In the genomic region with DNA sequence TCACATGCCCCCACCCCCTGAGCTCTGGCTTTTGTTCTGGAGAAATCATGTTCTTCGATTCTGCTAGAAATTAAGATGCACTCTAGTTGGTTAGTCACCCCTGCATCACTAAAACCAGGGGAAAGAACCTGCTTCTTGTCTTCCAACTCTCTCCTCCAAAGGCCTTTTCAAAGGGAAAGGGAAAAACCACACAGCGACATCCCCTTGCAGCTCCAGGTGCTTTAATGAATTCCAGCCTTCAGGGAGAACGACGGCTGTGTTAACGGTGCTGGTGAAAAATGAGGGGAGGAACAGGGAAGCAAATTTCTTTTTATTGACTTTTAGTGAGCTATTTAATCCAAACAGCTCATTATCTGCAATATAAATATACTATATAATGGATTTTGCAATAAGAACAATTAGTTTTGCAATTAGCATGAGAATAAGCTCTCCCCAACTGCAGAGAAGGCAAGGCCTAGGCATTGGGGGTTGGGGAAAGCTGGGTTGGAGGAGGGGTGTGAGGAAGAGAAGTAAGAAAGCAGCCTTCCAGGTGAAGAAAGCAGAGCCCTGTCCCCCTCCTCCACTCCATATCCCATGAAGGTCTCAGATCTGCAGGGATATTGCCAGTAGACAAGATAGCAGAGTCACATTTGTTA, we compare ENCODE assay signal across 29 cellular contexts.
DNase-seq lines count a peak whose midpoint lies in the region; ATAC-seq and TF ChIP-seq lines count a peak whose summit lies in the region.
"Had no signal": no experiment of that assay in that cellular context is flagged by ENCODE, and none has a peak within 500 bp of the region (broad histone marks: within the 10 kb centered on the region; RNA-seq: fewer than 3 reads in every experiment).

No MANE protein-coding gene starts in this region.

- no peak overlapping the region for H2AK5ac ChIP-seq in H9 (ENCODE audit: insufficient read length, low read length)

- H2BK12ac ChIP-seq in H9 (ENCODE audit: insufficient read length, low read depth, low read length) = no peak overlapping the region

- no peaks in the 10 kb centered on the region for H3K9me3 ChIP-seq in H9 (ENCODE audit: control insufficient read depth, low read depth, low read length)
- H3K9me3 ChIP-seq: breast epithelium, gastroesophageal sphincter, left lung, psoas muscle, sigmoid colon, SK-N-SH, tibial artery, vagina had no signal

- H4K5ac ChIP-seq in H9 (ENCODE audit: insufficient read length, low read depth, low read length) = no peak overlapping the region

- H3K79me1 ChIP-seq in H9 (ENCODE audit: insufficient read depth, low read depth, low read length, poor library complexity, severe bottlenecking) = no peaks in the 10 kb centered on the region

- no peak overlapping the region for H3K4ac ChIP-seq in H9 (ENCODE audit: low read depth, low read length)

- no peak overlapping the region for H3K18ac ChIP-seq in H9 (ENCODE audit: insufficient read length, low read depth, low read length)

- H3K4me3 Mint-ChIP-seq in H9 = peak overlapping the region; percentile 6 to 64; a peak in 4 of 5 replicates
- H3K4me3 Mint-ChIP-seq: activated CD8-positive, alpha-beta memory T cell treated with anti-CD3 and anti-CD28 coated beads, Interleukin-2, amount 10 ng/mL, durations not matched to agents 7 days and 5 days; activated naive CD8-positive, alpha-beta T cell treated with anti-CD3 and anti-CD28 coated beads for 36 hours; activated T-cell treated with anti-CD3 and anti-CD28 coated beads, Interleukin-2, amount 50 U/mL, for 4 hours; CD8-positive, alpha-beta memory T cell had no signal

- no peak overlapping the region for H2BK20ac ChIP-seq in H9 (ENCODE audit: low read depth, low read length, poor library complexity, severe bottlenecking)

- H2BK15ac ChIP-seq in H9 (ENCODE audit: low read depth, low read length) = no peak overlapping the region

- no peaks in the 10 kb centered on the region for H3K79me2 ChIP-seq in H9 (ENCODE audit: insufficient read depth, low read length)

- H3K27me3 Mint-ChIP-seq in H9 (ENCODE audit: low read depth) = peaks cover 37% of the 10 kb centered on the region

- WGBS in H9 (ENCODE audit: extremely low coverage, insufficient read length, low lambda C conversion rate) = no CpG with 5 or more reads among the region's 5 CpGs

- no peak overlapping the region for H4K8ac ChIP-seq in H9 (replicated peaks; ENCODE audit: insufficient read length, low read depth, low read length)

- H3T11ph ChIP-seq in H9 (ENCODE audit: low read length) = no peak overlapping the region

- no peak overlapping the region for H2BK120ac ChIP-seq in H9 (ENCODE audit: low read depth, low read length, poor library complexity, severe bottlenecking)

- H3K23me2 ChIP-seq in H9 (ENCODE audit: insufficient read length, low read depth, low read length, poor library complexity, severe bottlenecking) = no peaks in the 10 kb centered on the region

- TF ChIP-seq CTCF in H9 (conservative IDR thresholded peaks at IDR 0.05) = no peak

- H3K56ac ChIP-seq in H9 (ENCODE audit: insufficient read length, low read depth, low read length) = no peak overlapping the region

- DNase-seq in H9 (peak; percentile 60), NCI-H1436 (lab: John Stamatoyannopoulos, UW) (peak; percentile 19), NCI-H774 (lab: John Stamatoyannopoulos, UW) (peak; percentile 61), medulla oblongata (ENCODE audit: extremely low spot score) (peak; percentile 38), NCI-H2227 treated with DMSO at 0.1 percent for 48 hours (lab: John Stamatoyannopoulos, UW) (no peak), NCI-H2029 treated with DMSO at 0.1 percent for 48 hours (lab: John Stamatoyannopoulos, UW) (no peak)
- DNase-seq: activated CD4-positive, alpha-beta T cell treated with anti-CD3 and anti-CD28 coated beads, Interleukin-2, amount 50 U/mL, for 4 hours; activated CD8-positive, alpha-beta memory T cell treated with anti-CD3 and anti-CD28 coated beads, Interleukin-2, amount 10 ng/mL, durations not matched to agents 7 days and 5 days; activated gamma-delta T cell; activated naive CD8-positive, alpha-beta T cell treated with anti-CD3 and anti-CD28 coated beads for 36 hours; activated T-cell treated with anti-CD3 and anti-CD28 coated beads, Interleukin-2, amount 50 U/mL, for 4 hours; anterior cingulate cortex; CD8-positive, alpha-beta memory T cell; left lung; NCI-H1048; NCI-H2171; NCI-H510A; PC-9; psoas muscle; sigmoid colon; SK-N-SH; stimulated activated CD4-positive, alpha-beta T cell treated with anti-CD3 and anti-CD28 coated beads, Interleukin-4, amount 100 ng/mL, for 1 hour; tibial artery had no signal

- no peaks in the 10 kb centered on the region for H3K36me3 Mint-ChIP-seq in H9 (ENCODE audit: insufficient read depth in 1 of 3, low read depth in 3 of 3)
- H3K36me3 Mint-ChIP-seq: activated CD8-positive, alpha-beta memory T cell treated with anti-CD3 and anti-CD28 coated beads, Interleukin-2, amount 10 ng/mL, durations not matched to agents 7 days and 5 days; activated naive CD8-positive, alpha-beta T cell treated with anti-CD3 and anti-CD28 coated beads for 36 hours; CD8-positive, alpha-beta memory T cell had no signal

- ATAC-seq in HG03025 (IDR thresholded peaks at IDR 0.05; ENCODE audit: low FRiP score, unreplicated experiment) = no peak
- ATAC-seq: activated CD8-positive, alpha-beta memory T cell treated with anti-CD3 and anti-CD28 coated beads, Interleukin-2, amount 10 ng/mL, durations not matched to agents 7 days and 5 days; activated T-cell treated with anti-CD3 and anti-CD28 coated beads, Interleukin-2, amount 50 U/mL, for 4 hours; gastroesophageal sphincter; HCT116; K562; left lung; psoas muscle had no signal

- no peak overlapping the region for H3K23ac ChIP-seq in H9 (ENCODE audit: insufficient read length, low read depth, low read length)

- H3K9ac ChIP-seq in H9 (ENCODE audit: extremely low read depth, insufficient read length, low read length) = no peak overlapping the region
- H3K9ac ChIP-seq: SK-N-SH had no signal

- H3K27ac Mint-ChIP-seq in H9 = peak overlapping the region; percentile 46 to 97 (median 61); a peak in 5 of 7 replicates
- H3K27ac Mint-ChIP-seq: activated CD8-positive, alpha-beta memory T cell treated with anti-CD3 and anti-CD28 coated beads, Interleukin-2, amount 10 ng/mL, durations not matched to agents 7 days and 5 days; activated naive CD8-positive, alpha-beta T cell treated with anti-CD3 and anti-CD28 coated beads for 36 hours; CD8-positive, alpha-beta memory T cell had no signal

- peaks cover 24% of the 10 kb centered on the region for H3K4me1 ChIP-seq in H9 (ENCODE audit: insufficient read depth, low read length)
- H3K4me1 ChIP-seq: breast epithelium, left lung, psoas muscle, vagina had no signal

- H3K27me3 ChIP-seq in H9 (ENCODE audit: insufficient read depth, low read length) = no peaks in the 10 kb centered on the region; the same call in 1 of the 2 replicates

- H4K20me1 ChIP-seq in H9 (ENCODE audit: control insufficient read depth, insufficient read depth, insufficient read length) = no peaks in the 10 kb centered on the region

- H3K14ac ChIP-seq in H9 (ENCODE audit: insufficient read depth, low read length) = no peak overlapping the region

- H3K4me2 ChIP-seq in H9 (ENCODE audit: insufficient read depth, insufficient read length, low read length) = peak overlapping the region; percentile 23
- H3K4me2 ChIP-seq: PC-9, SK-N-SH had no signal

- no peak overlapping the region for H2AFZ ChIP-seq in H9 (ENCODE audit: low read length)
- H2AFZ ChIP-seq: PC-9 had no signal

- no peak overlapping the region for H2BK5ac ChIP-seq in H9 (ENCODE audit: insufficient read length, low read length)

- H3K4me1 Mint-ChIP-seq in H9 = peaks cover 55 to 66% of the 10 kb centered on the region in 2 experiments
- H3K4me1 Mint-ChIP-seq: activated CD8-positive, alpha-beta memory T cell treated with anti-CD3 and anti-CD28 coated beads, Interleukin-2, amount 10 ng/mL, durations not matched to agents 7 days and 5 days had no signal

- no peak overlapping the region for H4K91ac ChIP-seq in H9 (ENCODE audit: insufficient read length, low read depth, low read length)

- H3K27ac ChIP-seq in H9 (ENCODE audit: insufficient read length, low read depth, low read length) = no peak overlapping the region
- H3K27ac ChIP-seq: breast epithelium, gastroesophageal sphincter, left lung, PC-9, psoas muscle, sigmoid colon, tibial artery, vagina had no signal

- no peaks in the 10 kb centered on the region for H3K9me3 Mint-ChIP-seq in H9
- H3K9me3 Mint-ChIP-seq: activated naive CD8-positive, alpha-beta T cell treated with anti-CD3 and anti-CD28 coated beads for 36 hours; activated T-cell treated with anti-CD3 and anti-CD28 coated beads, Interleukin-2, amount 50 U/mL, for 4 hours had no signal

Comparison
In these comparisons a context has a peak if more than half of its experiments do, and no peak if none do; other contexts are left out.
1. DNase-seq: peak in H9 (single experiment), NCI-H1436 (single experiment), NCI-H774 (single experiment) and medulla oblongata (single experiment); none in NCI-H2227 treated with DMSO at 0.1 percent for 48 hours (single experiment) and NCI-H2029 treated with DMSO at 0.1 percent for 48 hours (single experiment).